In genomic region chr1:154627247-154628121, GRCh38 we compare ENCODE assay signal across 1 cellular context.
TF ChIP-seq lines count a peak whose summit lies in the region.

No MANE protein-coding gene starts in this region.

TF ChIP-seq in K562, 482 proteins besides CTCF, POLR2A, EP300 and RAD21 (continued from another document and continues in another):
- TF ChIP-seq ZNF592 (IDR thresholded peaks at IDR 0.05) (no peak), ZMIZ1 (IDR thresholded peaks at IDR 0.05; ENCODE audit: low read depth in 2 of 2, low read length in 2 of 2) (peak in 1 of 2 experiments; percentile 41; a peak in 1 of 4 replicates), RAD51 (IDR thresholded peaks at IDR 0.05; ENCODE audit: borderline replicate concordance, low read depth) (peak; percentile 95), MITF (IDR thresholded peaks at IDR 0.05) (peak; percentile 59; the same call in 1 of the 2 replicates), ZFP91 (CRISPR knock-in tag; IDR thresholded peaks at IDR 0.05) (no peak), CTBP1 (IDR thresholded peaks at IDR 0.05; ENCODE audit: borderline replicate concordance) (peak; percentile 87), MAZ (CRISPR knock-in tag; conservative IDR thresholded peaks at IDR 0.05 in 1 of 2, IDR thresholded peaks at IDR 0.05 in 1 of 2) (peak; percentile 39 to 60; a peak in 1 of 4 replicates), USF2 (CRISPR knock-in tag; IDR thresholded peaks at IDR 0.05) (peak; percentile 94), AFF4 (CRISPR knock-in tag; IDR thresholded peaks at IDR 0.05) (0 out of 2 replicates have a peak, but pooled peaks have one; percentile 62), PURB (CRISPR knock-in tag; IDR thresholded peaks at IDR 0.05; ENCODE audit: low read depth) (no peak), ZNF740 (CRISPR knock-in tag; IDR thresholded peaks at IDR 0.05) (peak; percentile 58; the same call in 1 of the 2 replicates), ZNF740 (tag; IDR thresholded peaks at IDR 0.05) (peak in 1 of 2 experiments; percentile 72; a peak in 2 of 4 replicates), HDAC8 (tag; IDR thresholded peaks at IDR 0.05) (no peak), ZFP30 (CRISPR knock-in tag; IDR thresholded peaks at IDR 0.05; ENCODE audit: borderline replicate concordance) (no peak), NEUROD1 (IDR thresholded peaks at IDR 0.05; ENCODE audit: borderline replicate concordance, low read depth, low read length, partially characterized antibody) (no peak), MYBL2 (IDR thresholded peaks at IDR 0.05; ENCODE audit: low read depth) (peak; percentile 52; the same call in 1 of the 2 replicates), MYBL2 (CRISPR knock-in tag; IDR thresholded peaks at IDR 0.05; ENCODE audit: borderline replicate concordance) (no peak), EHMT2 (IDR thresholded peaks at IDR 0.05) (peak; percentile 86), ZFP36 (IDR thresholded peaks at IDR 0.05; ENCODE audit: low read depth, low read length, partially characterized antibody) (no peak), SRSF3 (IDR thresholded peaks at IDR 0.05; ENCODE audit: insufficient read depth, low read length) (0 out of 2 replicates have a peak, but pooled peaks have one; percentile 25), GMEB1 (CRISPR knock-in tag; IDR thresholded peaks at IDR 0.05) (peak; percentile 53), LEF1 (IDR thresholded peaks at IDR 0.05) (peak; percentile 69), SMAD3 (CRISPR knock-in tag; conservative IDR thresholded peaks at IDR 0.05) (no peak; the same call in 1 of the 2 replicates), BHLHE40 (IDR thresholded peaks at IDR 0.05; ENCODE audit: low read length) (peak; percentile 71), ZNF431 (CRISPR knock-in tag; IDR thresholded peaks at IDR 0.05) (peak; percentile 32; the same call in 1 of the 2 replicates), HDAC1 (IDR thresholded peaks at IDR 0.05) (peak in 1 of 2 experiments; percentile 87; a peak in 1 of 4 replicates), HDAC2 (IDR thresholded peaks at IDR 0.05) (peak; percentile 14; the same call in 1 of the 2 replicates), BRF1 (IDR thresholded peaks at IDR 0.05; ENCODE audit: borderline replicate concordance, extremely low read depth, insufficient read length) (no peak), ZNF12 (CRISPR knock-in tag; IDR thresholded peaks at IDR 0.05) (peak; percentile 48; the same call in 1 of the 2 replicates), CUX1 (CRISPR knock-in tag; IDR thresholded peaks at IDR 0.05) (no peak)
